ENCODE assay signal across 8 cellular contexts in genomic region chr4:189881190-189881589, GRCh38. TPM values are rescaled to one million over a fixed set of nuclear protein-coding genes. Genes with fewer than 3 reads are reported as not detected.
DNase-seq lines count a peak whose midpoint lies in the region; ATAC-seq and TF ChIP-seq lines count a peak whose summit lies in the region.
"Not testable (repeated sequence)": the region's sequence is repeated elsewhere in the genome, so short reads cannot be mapped to it uniquely, and the experiment has no call there.

No MANE protein-coding gene starts in this region.

- not testable (repeated sequence) for H3K4me1 Mint-ChIP-seq in CD4-positive, alpha-beta T cell (ENCODE audit: low read depth); activated CD4-positive, alpha-beta T cell treated with anti-CD3 and anti-CD28 coated beads, Interleukin-2, amount 10 ng/mL, durations not matched to agents 24 days and 14 days; activated naive CD8-positive, alpha-beta T cell treated with anti-CD3 and anti-CD28 coated beads, Interleukin-2, amount 50 U/mL, for 24 hours; osteocyte (ENCODE audit: unreplicated experiment)

- CTCF ChIA-PET in CD4-positive, alpha-beta T cell (lab: Charles Lee) = not testable (repeated sequence)

- not testable (repeated sequence) for H3K27ac Mint-ChIP-seq in CD4-positive, alpha-beta T cell; activated CD4-positive, alpha-beta T cell treated with anti-CD3 and anti-CD28 coated beads, Interleukin-2, amount 10 ng/mL, durations not matched to agents 24 days and 14 days; activated naive CD8-positive, alpha-beta T cell treated with anti-CD3 and anti-CD28 coated beads, Interleukin-2, amount 50 U/mL, for 24 hours; osteocyte (ENCODE audit: unreplicated experiment)

- intact Hi-C loops in CD4-positive, alpha-beta T cell (cut with DNase I, micrococcal nuclease); activated CD4-positive, alpha-beta T cell treated with anti-CD3 and anti-CD28 coated beads, Interleukin-2, amount 10 ng/mL, durations not matched to agents 24 days and 14 days (cut with micrococcal nuclease); left lung (cut with DNase I); testis (cut with DNase I; ENCODE audit: low total_unique reads): not testable (repeated sequence)

- H3K4me1 ChIP-seq in left lung, testis: not testable (repeated sequence)

- 91% methylated on average over 15 of the region's 15 CpGs for WGBS in testis, 2 donors

- not testable (repeated sequence) for H3K27ac ChIP-seq in CD4-positive, alpha-beta T cell (ENCODE audit: low read depth, low read length); left lung; testis

- not testable (repeated sequence) for TF ChIP-seq CTCF in CD4-positive, alpha-beta T cell (IDR thresholded peaks at IDR 0.05); epithelial cell of esophagus (IDR thresholded peaks at IDR 0.05; ENCODE audit: insufficient read depth, low read depth, low read length, missing control alignments); left lung (IDR thresholded peaks at IDR 0.05); osteocyte (IDR thresholded peaks at IDR 0.05); testis (IDR thresholded peaks at IDR 0.05)

- not testable (repeated sequence) for H3K4me3 Mint-ChIP-seq in CD4-positive, alpha-beta T cell; activated CD4-positive, alpha-beta T cell treated with anti-CD3 and anti-CD28 coated beads, Interleukin-2, amount 10 ng/mL, durations not matched to agents 24 days and 14 days; activated naive CD8-positive, alpha-beta T cell treated with anti-CD3 and anti-CD28 coated beads, Interleukin-2, amount 50 U/mL, for 24 hours; osteocyte (ENCODE audit: unreplicated experiment)

- ATAC-seq in CD4-positive, alpha-beta T cell (ENCODE audit: poor library complexity); activated naive CD8-positive, alpha-beta T cell treated with anti-CD3 and anti-CD28 coated beads, Interleukin-2, amount 50 U/mL, for 24 hours; left lung: not testable (repeated sequence)
- peak; percentile 68 for ATAC-seq in HG02798 (IDR thresholded peaks at IDR 0.05; ENCODE audit: poor library complexity, unreplicated experiment)

- peak in 6 of 10 experiments; percentile 1 to 19 (median 8) for DNase-seq in CD4-positive, alpha-beta T cell
- peak; percentile 58 for DNase-seq in activated CD4-positive, alpha-beta T cell treated with anti-CD3 and anti-CD28 coated beads, Interleukin-2, amount 10 ng/mL, durations not matched to agents 24 days and 14 days
- DNase-seq in activated naive CD8-positive, alpha-beta T cell treated with anti-CD3 and anti-CD28 coated beads, Interleukin-2, amount 50 U/mL, for 24 hours = peak; percentile 6
- DNase-seq in epithelial cell of esophagus (ENCODE audit: low read depth) (peak; percentile 1), left lung (peak; percentile 44 to 83), osteocyte (ENCODE audit: extremely low spot score, unreplicated experiment) (peak; percentile 97), testis (peak; percentile 60)

- H3K27me3 Mint-ChIP-seq in CD4-positive, alpha-beta T cell; activated CD4-positive, alpha-beta T cell treated with anti-CD3 and anti-CD28 coated beads, Interleukin-2, amount 10 ng/mL, durations not matched to agents 24 days and 14 days; activated naive CD8-positive, alpha-beta T cell treated with anti-CD3 and anti-CD28 coated beads, Interleukin-2, amount 50 U/mL, for 24 hours; osteocyte (ENCODE audit: unreplicated experiment): not testable (repeated sequence)

- H3K4me3 ChIP-seq in epithelial cell of esophagus (ENCODE audit: low read length); left lung; testis: not testable (repeated sequence)

- H3K9me3 ChIP-seq in CD4-positive, alpha-beta T cell (ENCODE audit: control insufficient read depth, low read length); left lung; testis: not testable (repeated sequence)

- not testable (repeated sequence) for H3K36me3 ChIP-seq in left lung; testis (ENCODE audit: low read depth, missing control alignments)

- H3K27me3 ChIP-seq in CD4-positive, alpha-beta T cell (ENCODE audit: control insufficient read depth, insufficient read depth, low read length); left lung; testis: not testable (repeated sequence)

- H3K9me3 Mint-ChIP-seq in CD4-positive, alpha-beta T cell; activated CD4-positive, alpha-beta T cell treated with anti-CD3 and anti-CD28 coated beads, Interleukin-2, amount 10 ng/mL, durations not matched to agents 24 days and 14 days; activated naive CD8-positive, alpha-beta T cell treated with anti-CD3 and anti-CD28 coated beads, Interleukin-2, amount 50 U/mL, for 24 hours: not testable (repeated sequence)
- peaks cover 27% of the 10 kb centered on the region for H3K9me3 Mint-ChIP-seq in osteocyte (ENCODE audit: unreplicated experiment)

- POLR2A ChIA-PET in CD4-positive, alpha-beta T cell (lab: Charles Lee) = not testable (repeated sequence)

- not testable (repeated sequence) for H3K36me3 Mint-ChIP-seq in CD4-positive, alpha-beta T cell (ENCODE audit: low read depth); activated CD4-positive, alpha-beta T cell treated with anti-CD3 and anti-CD28 coated beads, Interleukin-2, amount 10 ng/mL, durations not matched to agents 24 days and 14 days (ENCODE audit: low read depth); activated naive CD8-positive, alpha-beta T cell treated with anti-CD3 and anti-CD28 coated beads, Interleukin-2, amount 50 U/mL, for 24 hours (ENCODE audit: low read depth); osteocyte (ENCODE audit: unreplicated experiment)

- TF ChIP-seq POLR2A in testis (IDR thresholded peaks at IDR 0.05) = not testable (repeated sequence)

RNA-seq across cellular contexts. Expression of gene FRG1, which starts 59.5 kb away (rescaled TPM):
- 10 to 100 TPM; 48.7 to 49.0 TPM for total RNA-seq in CD4-positive, alpha-beta T cell
- 85.2 and 92.6 TPM in 2 replicates for total RNA-seq in activated CD4-positive, alpha-beta T cell treated with anti-CD3 and anti-CD28 coated beads, Interleukin-2, amount 10 ng/mL, durations not matched to agents 24 days and 14 days
- total RNA-seq in left lung = 10 to 100 TPM; 26.5 to 30.7 TPM
- total RNA-seq in osteocyte = 34.5 and 37.1 TPM in 2 replicates
- total RNA-seq in testis = 10 to 100 TPM; 34.6 to 36.0 TPM
- 26.2 TPM for polyA plus RNA-seq in testis (ENCODE audit: insufficient read depth, low read depth, low replicate concordance)

Comparison
In these comparisons a context has a peak if more than half of its experiments do, and no peak if none do; other contexts are left out.
1. DNase-seq: peak in every context shown above with its lines; median percentile 97 in osteocyte; 64 in left lung; 60 in testis; 58 in activated CD4-positive, alpha-beta T cell treated with anti-CD3 and anti-CD28 coated beads, Interleukin-2, amount 10 ng/mL, durations not matched to agents 24 days and 14 days; 8 in CD4-positive, alpha-beta T cell; 6 in activated naive CD8-positive, alpha-beta T cell treated with anti-CD3 and anti-CD28 coated beads, Interleukin-2, amount 50 U/mL, for 24 hours; 1 in epithelial cell of esophagus.